In the genomic region with DNA sequence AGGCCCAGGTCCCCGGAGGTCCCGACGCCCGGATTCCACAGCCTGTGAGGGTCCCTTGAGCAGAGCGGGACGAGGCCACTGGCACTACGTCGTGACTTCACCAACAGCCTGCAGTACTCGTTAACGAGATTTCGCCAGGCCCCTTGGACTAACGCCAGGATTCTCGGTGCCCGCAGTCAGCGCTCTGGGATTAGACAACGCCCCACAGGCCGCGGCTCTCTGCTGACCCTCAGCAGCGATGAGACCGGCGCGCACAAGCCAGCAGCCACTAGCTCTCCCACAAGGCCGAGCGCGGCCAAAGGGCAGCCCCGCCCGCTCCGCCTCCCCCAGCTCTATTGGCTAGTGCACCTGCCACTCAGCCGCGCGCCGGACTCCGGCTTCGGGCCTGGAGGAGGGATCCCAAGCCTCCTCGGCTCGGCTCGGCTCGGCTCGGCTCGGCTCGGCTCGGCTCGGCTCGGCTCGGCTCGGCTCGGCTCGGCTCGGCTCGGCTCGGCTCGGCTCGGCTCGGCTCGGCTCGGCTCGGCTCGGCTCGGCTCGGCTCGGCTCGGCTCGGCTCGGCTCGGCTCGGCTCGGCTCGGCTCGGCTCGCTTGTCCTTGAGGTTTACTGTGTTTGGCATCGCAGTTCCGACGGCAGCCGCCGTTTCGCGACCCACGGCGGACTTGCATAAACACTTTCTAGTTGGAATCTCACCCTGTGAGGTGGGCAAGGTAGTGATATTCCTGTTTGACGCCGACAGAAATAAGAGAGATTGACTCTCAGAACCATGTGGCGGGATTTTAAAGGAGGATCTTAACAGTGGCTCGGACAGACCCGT, we compare ENCODE assay signal across 8 cellular contexts.
DNase-seq lines count a peak whose midpoint lies in the region; ATAC-seq and TF ChIP-seq lines count a peak whose summit lies in the region.

No MANE protein-coding gene starts in this region.

- H3K27me3 Mint-ChIP-seq in WTC11 (ENCODE audit: low read depth): no peaks in the 10 kb centered on the region; the same call in 1 of the 2 replicates

- peak overlapping the region; percentile 47 to 62 for H3K4me3 ChIP-seq in cardiac fibroblast (replicated peaks in 1 of 2; ENCODE audit: low read depth in 2 of 2, low read length in 2 of 2)
- H3K4me3 ChIP-seq in spleen: peak overlapping the region; percentile 34 to 76 (median 44)

- H3K4me1 Mint-ChIP-seq in WTC11: peaks cover 33% of the 10 kb centered on the region

- in situ Hi-C loops in ACHN (cut with HindIII; ENCODE audit: low pct_ligation_motif_present, low pct_unique_long_range_greater_than_20kb, low sequenced_read_pairs): no loop called here

- ATAC-seq in GM18868 (IDR thresholded peaks at IDR 0.05; ENCODE audit: unreplicated experiment): peak; percentile 99
- peak; percentile 98 for ATAC-seq in HG03103 (IDR thresholded peaks at IDR 0.05; ENCODE audit: low read depth, unreplicated experiment)
- peak; percentile 99 for ATAC-seq in WTC11

- peak overlapping the region; percentile 98 for H3K27ac Mint-ChIP-seq in WTC11

- WGBS in spleen, 5 donors: 0 to 1% (median 1%) methylated on average over 34 to 78 of the region's 84 CpGs

- H3K4me3 Mint-ChIP-seq in WTC11: peak overlapping the region; percentile 97

- intact Hi-C loops in spleen (cut with DNase I; ENCODE audit: low total_unique reads): loop anchor here (10.0 kb wide), 1 partner anchor 133 kb away; no protein-coding TSS in a partner anchor

- peak; percentile 29 to 59 (median 52) for TF ChIP-seq POLR2A in spleen (IDR thresholded peaks at IDR 0.05)

- no peaks in the 10 kb centered on the region for H3K9me3 ChIP-seq in spleen

- H3K9me3 Mint-ChIP-seq in WTC11: no peaks in the 10 kb centered on the region

- no peaks in the 10 kb centered on the region for H3K27me3 ChIP-seq in spleen (replicated peaks in 1 of 7)

- DNase-seq in ACHN (peak; percentile 93), NCI-H2196 (lab: John Stamatoyannopoulos, UW; ENCODE audit: unreplicated experiment) (peak; percentile 86), WTC11 (ENCODE audit: low spot score) (peak; percentile 99), cardiac fibroblast (ENCODE audit: low read depth in 2 of 2) (peak; percentile 95 to 98), inferior parietal cortex (ENCODE audit: extremely low spot score) (peak; percentile 95), spleen (peak; percentile 100)

- CTCF ChIA-PET in WTC11 (lab: Charles Lee): interaction anchor here (0.6 to 2.2 kb wide), 9 partner anchors 26 to 1587 kb away, joined by 3 to 10 read pairs (median 3); no protein-coding TSS in a partner anchor

- POLR2A ChIA-PET in WTC11 (lab: Charles Lee): interaction anchor here (2.7 kb wide), 1 partner anchor 294 kb away, joined by 34 read pairs; no protein-coding TSS in a partner anchor

- H3K36me3 Mint-ChIP-seq in WTC11: no peaks in the 10 kb centered on the region

- no peaks in the 10 kb centered on the region for H3K36me3 ChIP-seq in spleen

- H3K4me1 ChIP-seq in spleen: peaks cover 0 to 20% (median 13%) of the 10 kb centered on the region in 6 donors

- H3K27ac ChIP-seq in spleen: peak overlapping the region; percentile 88 to 94 (median 91)

- no peak for TF ChIP-seq CTCF in WTC11 (IDR thresholded peaks at IDR 0.05)
- no peak for TF ChIP-seq CTCF in cardiac fibroblast (IDR thresholded peaks at IDR 0.05; ENCODE audit: low read depth, low read length)
- TF ChIP-seq CTCF in spleen (IDR thresholded peaks at IDR 0.05 in 8 of 11, conservative IDR thresholded peaks at IDR 0.05 in 3 of 11): peak in 9 of 11 experiments; percentile 11 to 52 (median 43)

TF ChIP-seq in WTC11, 78 proteins besides CTCF, POLR2A, EP300 and RAD21 (continues in another document):
- TF ChIP-seq, protein P1, sequence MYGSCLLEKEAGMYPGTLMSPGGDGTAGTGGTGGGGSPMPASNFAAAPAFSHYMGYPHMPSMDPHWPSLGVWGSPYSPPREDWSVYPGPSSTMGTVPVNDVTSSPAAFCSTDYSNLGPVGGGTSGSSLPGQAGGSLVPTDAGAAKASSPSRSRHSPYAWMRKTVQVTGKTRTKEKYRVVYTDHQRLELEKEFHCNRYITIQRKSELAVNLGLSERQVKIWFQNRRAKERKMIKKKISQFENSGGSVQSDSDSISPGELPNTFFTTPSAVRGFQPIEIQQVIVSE (CRISPR knock-in tag; IDR thresholded peaks at IDR 0.05; ENCODE audit: borderline replicate concordance): no peak
- TF ChIP-seq, protein P2, sequence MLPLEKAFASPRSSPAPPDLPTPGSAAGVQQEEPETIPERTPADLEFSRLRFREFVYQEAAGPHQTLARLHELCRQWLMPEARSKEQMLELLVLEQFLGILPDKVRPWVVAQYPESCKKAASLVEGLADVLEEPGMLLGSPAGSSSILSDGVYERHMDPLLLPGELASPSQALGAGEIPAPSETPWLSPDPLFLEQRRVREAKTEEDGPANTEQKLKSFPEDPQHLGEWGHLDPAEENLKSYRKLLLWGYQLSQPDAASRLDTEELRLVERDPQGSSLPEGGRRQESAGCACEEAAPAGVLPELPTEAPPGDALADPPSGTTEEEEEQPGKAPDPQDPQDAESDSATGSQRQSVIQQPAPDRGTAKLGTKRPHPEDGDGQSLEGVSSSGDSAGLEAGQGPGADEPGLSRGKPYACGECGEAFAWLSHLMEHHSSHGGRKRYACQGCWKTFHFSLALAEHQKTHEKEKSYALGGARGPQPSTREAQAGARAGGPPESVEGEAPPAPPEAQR (CRISPR knock-in tag; IDR thresholded peaks at IDR 0.05): no peak
- TF ChIP-seq CREM (CRISPR knock-in tag; IDR thresholded peaks at IDR 0.05): no peak
- no peak; the same call in 1 of the 2 replicates for TF ChIP-seq FOXP1 (CRISPR knock-in tag; IDR thresholded peaks at IDR 0.05; ENCODE audit: borderline replicate concordance)
- no peak for TF ChIP-seq PRRX2 (CRISPR knock-in tag; IDR thresholded peaks at IDR 0.05)
- TF ChIP-seq, protein P3, sequence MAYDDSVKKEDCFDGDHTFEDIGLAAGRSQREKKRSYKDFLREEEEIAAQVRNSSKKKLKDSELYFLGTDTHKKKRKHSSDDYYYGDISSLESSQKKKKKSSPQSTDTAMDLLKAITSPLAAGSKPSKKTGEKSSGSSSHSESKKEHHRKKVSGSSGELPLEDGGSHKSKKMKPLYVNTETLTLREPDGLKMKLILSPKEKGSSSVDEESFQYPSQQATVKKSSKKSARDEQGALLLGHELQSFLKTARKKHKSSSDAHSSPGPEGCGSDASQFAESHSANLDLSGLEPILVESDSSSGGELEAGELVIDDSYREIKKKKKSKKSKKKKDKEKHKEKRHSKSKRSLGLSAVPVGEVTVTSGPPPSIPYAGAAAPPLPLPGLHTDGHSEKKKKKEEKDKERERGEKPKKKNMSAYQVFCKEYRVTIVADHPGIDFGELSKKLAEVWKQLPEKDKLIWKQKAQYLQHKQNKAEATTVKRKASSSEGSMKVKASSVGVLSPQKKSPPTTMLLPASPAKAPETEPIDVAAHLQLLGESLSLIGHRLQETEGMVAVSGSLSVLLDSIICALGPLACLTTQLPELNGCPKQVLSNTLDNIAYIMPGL (CRISPR knock-in tag; IDR thresholded peaks at IDR 0.05): peak; percentile 58
- TF ChIP-seq ZNF317 (CRISPR knock-in tag; IDR thresholded peaks at IDR 0.05; ENCODE audit: borderline replicate concordance, low read depth): no peak
- TF ChIP-seq IRF2 (CRISPR knock-in tag; IDR thresholded peaks at IDR 0.05; ENCODE audit: borderline replicate concordance, low read depth): no peak
- TF ChIP-seq RELA (CRISPR knock-in tag; IDR thresholded peaks at IDR 0.05; ENCODE audit: borderline replicate concordance): no peak
- TF ChIP-seq SMAD3 (CRISPR knock-in tag; IDR thresholded peaks at IDR 0.05; ENCODE audit: borderline replicate concordance): no peak
- no peak for TF ChIP-seq SOX15 (CRISPR knock-in tag; IDR thresholded peaks at IDR 0.05)
- TF ChIP-seq GABPB1 (CRISPR knock-in tag; IDR thresholded peaks at IDR 0.05): peak; percentile 53
- 0 out of 2 replicates have a peak, but pooled peaks have one; percentile 38 for TF ChIP-seq ZNF138 (CRISPR knock-in tag; conservative IDR thresholded peaks at IDR 0.05)
- TF ChIP-seq ATF1 (CRISPR knock-in tag; IDR thresholded peaks at IDR 0.05): no peak
- TF ChIP-seq, protein P4, sequence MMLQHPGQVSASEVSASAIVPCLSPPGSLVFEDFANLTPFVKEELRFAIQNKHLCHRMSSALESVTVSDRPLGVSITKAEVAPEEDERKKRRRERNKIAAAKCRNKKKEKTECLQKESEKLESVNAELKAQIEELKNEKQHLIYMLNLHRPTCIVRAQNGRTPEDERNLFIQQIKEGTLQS (CRISPR knock-in tag; conservative IDR thresholded peaks at IDR 0.05): no peak
- TF ChIP-seq, protein P5, sequence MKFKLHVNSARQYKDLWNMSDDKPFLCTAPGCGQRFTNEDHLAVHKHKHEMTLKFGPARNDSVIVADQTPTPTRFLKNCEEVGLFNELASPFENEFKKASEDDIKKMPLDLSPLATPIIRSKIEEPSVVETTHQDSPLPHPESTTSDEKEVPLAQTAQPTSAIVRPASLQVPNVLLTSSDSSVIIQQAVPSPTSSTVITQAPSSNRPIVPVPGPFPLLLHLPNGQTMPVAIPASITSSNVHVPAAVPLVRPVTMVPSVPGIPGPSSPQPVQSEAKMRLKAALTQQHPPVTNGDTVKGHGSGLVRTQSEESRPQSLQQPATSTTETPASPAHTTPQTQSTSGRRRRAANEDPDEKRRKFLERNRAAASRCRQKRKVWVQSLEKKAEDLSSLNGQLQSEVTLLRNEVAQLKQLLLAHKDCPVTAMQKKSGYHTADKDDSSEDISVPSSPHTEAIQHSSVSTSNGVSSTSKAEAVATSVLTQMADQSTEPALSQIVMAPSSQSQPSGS (CRISPR knock-in tag; IDR thresholded peaks at IDR 0.05; ENCODE audit: borderline replicate concordance, low read depth): no peak
- no peak for TF ChIP-seq ZNF219 (CRISPR knock-in tag; IDR thresholded peaks at IDR 0.05; ENCODE audit: borderline replicate concordance)
- TF ChIP-seq TEAD1 (CRISPR knock-in tag; IDR thresholded peaks at IDR 0.05): peak; percentile 54; the same call in 1 of the 2 replicates
- peak; percentile 75 for TF ChIP-seq SP1 (CRISPR knock-in tag; conservative IDR thresholded peaks at IDR 0.05)
- no peak; the same call in 1 of the 2 replicates for TF ChIP-seq ETV6 (CRISPR knock-in tag; IDR thresholded peaks at IDR 0.05)
- no peak for TF ChIP-seq ZNF121 (CRISPR knock-in tag; IDR thresholded peaks at IDR 0.05)
- 0 out of 2 replicates have a peak, but pooled peaks have one; percentile 13 for TF ChIP-seq FOXK1 (CRISPR knock-in tag; IDR thresholded peaks at IDR 0.05)

Comparison
In these comparisons a context has a peak if more than half of its experiments do, and no peak if none do; other contexts are left out.
1. Peak in every context shown above with its lines: DNase-seq, ATAC-seq, H3K4me3 ChIP-seq and H3K27ac ChIP-seq.
2. CTCF ChIP-seq: peak in spleen (9 of 11); none in WTC11 (single experiment) and cardiac fibroblast (single experiment).